ENCODE assay signal across 13 cellular contexts in the genomic region with DNA sequence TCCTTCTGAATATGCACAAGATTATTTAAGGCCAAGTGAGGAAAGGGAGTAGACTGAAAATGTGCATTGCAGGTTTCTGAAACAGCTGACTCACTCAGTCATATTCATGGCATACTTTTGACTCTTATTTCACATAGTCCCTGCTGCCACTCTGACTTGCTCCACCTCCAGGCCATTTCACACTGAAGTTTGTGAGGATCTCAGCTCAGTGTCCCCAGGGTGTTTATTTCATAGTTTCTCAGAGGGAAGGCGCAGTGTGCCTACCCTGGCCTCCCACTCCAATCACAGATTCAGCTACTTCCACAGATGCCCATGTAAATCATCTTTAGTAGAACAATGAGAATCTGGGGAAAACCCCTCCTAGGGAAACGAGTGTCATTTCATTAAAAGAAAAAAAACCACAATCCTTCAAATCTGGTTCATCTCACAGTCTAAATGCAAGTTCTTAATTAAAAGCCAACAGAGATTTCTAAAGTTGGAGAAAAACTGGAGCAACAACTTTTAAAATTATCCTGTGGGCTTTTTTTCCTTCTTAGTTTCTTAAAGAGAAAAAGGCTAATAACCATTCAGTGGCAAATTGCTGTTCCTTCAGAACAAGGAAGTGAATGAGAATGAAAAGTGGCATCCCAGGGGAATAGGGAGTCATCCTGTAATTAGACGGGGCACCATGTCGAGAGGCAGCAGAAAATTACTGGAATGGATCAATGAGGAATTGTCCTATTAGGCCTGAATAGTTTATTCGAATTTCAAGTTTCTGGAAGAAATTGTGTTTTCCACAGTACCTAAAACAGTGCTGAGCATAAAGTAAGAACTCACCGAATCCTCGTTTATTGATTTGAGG.
DNase-seq lines count a peak whose midpoint lies in the region; ATAC-seq, FAIRE-seq and TF ChIP-seq lines count a peak whose summit lies in the region.
"Had no signal": no experiment of that assay in that cellular context is flagged by ENCODE, and none has a peak within 500 bp of the region (broad histone marks: within the 10 kb centered on the region; RNA-seq: fewer than 3 reads in every experiment).

No MANE protein-coding gene starts in this region.

- H3K27ac Mint-ChIP-seq in GM23338 = peak overlapping the region; percentile 94
- H3K27ac Mint-ChIP-seq: CD4-positive, alpha-beta T cell; natural killer cell; stimulated activated naive B cell treated with anti-CD40 and anti-IgM and Interleukin-4, amounts not matched to agents 10 μg/mL and 1 μg/mL and 100 μg/mL, for 72 hours had no signal

- H3K9me3 ChIP-seq in OCI-LY3 (ENCODE audit: insufficient read depth, low read length) (no peaks in the 10 kb centered on the region), thyroid gland (no peaks in the 10 kb centered on the region)

- WGBS in thyroid gland, 2 donors = 64 to 67% methylated on average over 7 of the region's 7 CpGs

- H3K4me1 Mint-ChIP-seq in GM23338 = peaks cover 22% of the 10 kb centered on the region
- H3K4me1 Mint-ChIP-seq: natural killer cell had no signal

- H3K79me2 ChIP-seq in GM23338 (replicated peaks; ENCODE audit: insufficient read depth) (no peaks in the 10 kb centered on the region), OCI-LY3 (ENCODE audit: low read length) (no peaks in the 10 kb centered on the region)

- TF ChIP-seq POLR2A in thyroid gland (IDR thresholded peaks at IDR 0.05) = no peak

- no peaks in the 10 kb centered on the region for H3F3A ChIP-seq in GM23338 (replicated peaks; ENCODE audit: low read depth)

- DNase-seq in Caki2 (ENCODE audit: low read depth) (peak; percentile 10), GM23338 (ENCODE audit: low spot score) (peak; percentile 30), fibroblast of the conjunctiva (ENCODE audit: low read depth) (peak; percentile 1), HTR-8/SVneo (ENCODE audit: insufficient read length, low spot score) (no peak), thyroid gland (no peak), NCI-H446 treated with DMSO at 0.1 percent for 48 hours (lab: John Stamatoyannopoulos, UW) (no peak), left cardiac atrium (no peak)
- DNase-seq: CD4-positive, alpha-beta T cell; natural killer cell; NK-92 treated with Interleukin-12 subunit alpha and Interleukin-12 subunit beta, amount 100 ng/mL, for 24 hours; stimulated activated naive B cell treated with anti-CD40 and anti-IgM and Interleukin-4, amounts not matched to agents 10 μg/mL and 1 μg/mL and 100 μg/mL, for 72 hours; T1000 had no signal

- H3K27me3 ChIP-seq in GM23338 (ENCODE audit: insufficient read depth) (no peaks in the 10 kb centered on the region), OCI-LY3 (ENCODE audit: low read depth, low read length) (no peaks in the 10 kb centered on the region), thyroid gland (no peaks in the 10 kb centered on the region)

- FAIRE-seq in HTR-8/SVneo (lab: Jason Lieb, UNC) = no peak

- peaks cover 13% of the 10 kb centered on the region for H3K4me1 ChIP-seq in GM23338 (ENCODE audit: insufficient read depth)
- peaks cover 10% of the 10 kb centered on the region for H3K4me1 ChIP-seq in OCI-LY3 (ENCODE audit: low read length)
- no peaks in the 10 kb centered on the region for H3K4me1 ChIP-seq in thyroid gland

- in situ Hi-C loops in Caki2 (cut with HindIII; ENCODE audit: low pct_unique_long_range_greater_than_20kb, low sequenced_read_pairs) = no loop called here

- H4K20me1 ChIP-seq in GM23338 (replicated peaks; ENCODE audit: insufficient read depth) (no peaks in the 10 kb centered on the region), OCI-LY3 (ENCODE audit: insufficient read depth, low read length) (no peaks in the 10 kb centered on the region)

- H2AFZ ChIP-seq in GM23338 (peak overlapping the region; percentile 70), OCI-LY3 (ENCODE audit: low read depth, low read length) (no peak overlapping the region)

- H3K27me3 Mint-ChIP-seq in GM23338 (ENCODE audit: insufficient read depth, low read depth, poor library complexity) = no peaks in the 10 kb centered on the region
- H3K27me3 Mint-ChIP-seq: CD4-positive, alpha-beta T cell; stimulated activated naive B cell treated with anti-CD40 and anti-IgM and Interleukin-4, amounts not matched to agents 10 μg/mL and 1 μg/mL and 100 μg/mL, for 72 hours had no signal

- no peaks in the 10 kb centered on the region for H3K36me3 ChIP-seq in GM23338 (ENCODE audit: insufficient read depth)
- H3K36me3 ChIP-seq in OCI-LY3 (replicated peaks; ENCODE audit: low read depth, low read length) = no peaks in the 10 kb centered on the region
- no peaks in the 10 kb centered on the region for H3K36me3 ChIP-seq in thyroid gland

- TF ChIP-seq CTCF in GM23338 (conservative IDR thresholded peaks at IDR 0.05; ENCODE audit: low read depth in 2 of 2) (0 out of 4 replicates have a peak, but pooled peaks of 1 of the 2 experiments have one; percentile 4), OCI-LY3 (IDR thresholded peaks at IDR 0.05; ENCODE audit: low read depth, low read length) (no peak), thyroid gland (IDR thresholded peaks at IDR 0.05) (no peak)

- no peak overlapping the region for H3K4me3 Mint-ChIP-seq in GM23338
- H3K4me3 Mint-ChIP-seq: CD4-positive, alpha-beta T cell; natural killer cell; stimulated activated naive B cell treated with anti-CD40 and anti-IgM and Interleukin-4, amounts not matched to agents 10 μg/mL and 1 μg/mL and 100 μg/mL, for 72 hours had no signal

- 0 out of 2 replicates have a peak, but pooled peaks cover 6% of the 10 kb centered on the region for H3K9me2 ChIP-seq in GM23338 (ENCODE audit: insufficient read depth)

- intact Hi-C loops in thyroid gland (cut with DNase I) = no loop called here
- intact Hi-C loops in left cardiac atrium (cut with DNase I) = no loop called here

- H3K4me2 ChIP-seq in GM23338 = peak overlapping the region; percentile 53; the same call in 1 of the 2 replicates
- H3K4me2 ChIP-seq in OCI-LY3 (ENCODE audit: low read length) = peak overlapping the region; percentile 25

- no peak overlapping the region for H3K27ac ChIP-seq in GM23338 (ENCODE audit: low read depth)
- H3K27ac ChIP-seq in OCI-LY3 (ENCODE audit: low read length) = no peak overlapping the region
- no peak overlapping the region for H3K27ac ChIP-seq in thyroid gland

- H3K4me3 ChIP-seq in GM23338 (no peak overlapping the region), OCI-LY3 (ENCODE audit: low read length) (no peak overlapping the region), thyroid gland (replicated peaks in 1 of 3) (no peak overlapping the region)

- H3K9me3 Mint-ChIP-seq in GM23338 = no peaks in the 10 kb centered on the region
- H3K9me3 Mint-ChIP-seq: stimulated activated naive B cell treated with anti-CD40 and anti-IgM and Interleukin-4, amounts not matched to agents 10 μg/mL and 1 μg/mL and 100 μg/mL, for 72 hours had no signal

- H3K36me3 Mint-ChIP-seq in GM23338 (ENCODE audit: low read depth) = no peaks in the 10 kb centered on the region
- H3K36me3 Mint-ChIP-seq: natural killer cell; stimulated activated naive B cell treated with anti-CD40 and anti-IgM and Interleukin-4, amounts not matched to agents 10 μg/mL and 1 μg/mL and 100 μg/mL, for 72 hours had no signal

- ATAC-seq in GM23338 (peak; percentile 79), left cardiac atrium (no peak)
- ATAC-seq: natural killer cell had no signal

- H3K9ac ChIP-seq in OCI-LY3 (ENCODE audit: low read length) = no peak overlapping the region

TF ChIP-seq in GM23338, 12 proteins besides CTCF, POLR2A, EP300 and RAD21 (continues in another document):
- TF ChIP-seq POLR2AphosphoS5 (IDR thresholded peaks at IDR 0.05; ENCODE audit: low read depth) = no peak
- TF ChIP-seq ZNF331 (CRISPR knock-in tag; IDR thresholded peaks at IDR 0.05; ENCODE audit: low read depth) = no peak
- no peak for TF ChIP-seq EZH2 (IDR thresholded peaks at IDR 0.05; ENCODE audit: low read depth, unreplicated experiment)
- TF ChIP-seq STAT1 (IDR thresholded peaks at IDR 0.05; ENCODE audit: unreplicated experiment) = no peak

Comparison
In these comparisons a context has a peak if more than half of its experiments do, and no peak if none do; other contexts are left out.
1. DNase-seq: peak in Caki2 (single experiment), GM23338 (single experiment) and fibroblast of the conjunctiva (single experiment); none in HTR-8/SVneo (single experiment), thyroid gland (0 of 2), NCI-H446 treated with DMSO at 0.1 percent for 48 hours (single experiment) and left cardiac atrium (single experiment).